ENCODE assay signal across 8 cellular contexts in the genomic region with DNA sequence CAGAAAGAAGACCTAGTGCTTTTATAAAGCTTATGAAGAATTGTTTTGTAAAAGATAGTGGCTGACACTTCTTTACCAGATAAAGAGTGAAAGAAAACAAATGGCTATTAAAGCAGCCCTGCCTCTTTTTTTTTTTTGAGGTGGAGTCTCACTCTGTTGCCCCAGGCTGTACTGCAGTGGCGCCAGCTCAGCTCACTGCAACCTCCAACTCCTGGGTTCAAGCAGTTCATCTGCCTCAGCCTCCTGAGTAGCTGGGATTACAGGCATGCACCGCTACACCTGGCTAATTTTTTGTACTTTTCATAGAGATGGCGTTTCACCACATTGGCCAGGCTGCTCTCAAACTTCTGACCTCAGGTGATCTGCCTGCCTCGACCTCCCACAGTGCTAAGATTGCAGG. TPM values are rescaled to one million over a fixed set of nuclear protein-coding genes. Genes with fewer than 3 reads are reported as not detected.
A peak's percentile ranks its signal among the peaks of the same experiment; 100 is the strongest.
DNase-seq lines count a peak whose midpoint lies in the region; ATAC-seq and FAIRE-seq lines count a peak whose summit lies in the region.

No MANE protein-coding gene starts in this region.

- peaks cover 44% of the 10 kb centered on the region for H3K4me1 ChIP-seq in effector memory CD4-positive, alpha-beta T cell (ENCODE audit: control insufficient read depth, insufficient read depth, low read length, poor library complexity, severe bottlenecking)
- peaks cover 26% of the 10 kb centered on the region for H3K4me1 ChIP-seq in skeletal muscle satellite cell (ENCODE audit: control insufficient read depth, insufficient read depth, low read length)

- ATAC-seq in HG03469 (IDR thresholded peaks at IDR 0.05; ENCODE audit: unreplicated experiment) (no peak), HG02884 (IDR thresholded peaks at IDR 0.05; ENCODE audit: unreplicated experiment) (no peak)

- H3K27ac ChIP-seq in effector memory CD4-positive, alpha-beta T cell (ENCODE audit: insufficient read depth, low read length, poor library complexity, severe bottlenecking), result peak overlapping the region; percentile 54

- H3K36me3 ChIP-seq in effector memory CD4-positive, alpha-beta T cell (ENCODE audit: control insufficient read depth, insufficient read depth, low read length), result peaks cover 49% of the 10 kb centered on the region
- H3K36me3 ChIP-seq in skeletal muscle satellite cell (ENCODE audit: insufficient read depth, low read length), result peaks cover 74% of the 10 kb centered on the region

- peak overlapping the region; percentile 28 for H3K4me2 ChIP-seq in skeletal muscle satellite cell (ENCODE audit: low read length)

- peak; percentile 30 for FAIRE-seq in RCC 7860 (lab: Jason Lieb, UNC)

- DNase-seq in ELR (ENCODE audit: low read depth) (peak; percentile 69), RCC 7860 (ENCODE audit: low spot score) (peak; percentile 49), HPDE6-E6E7 (ENCODE audit: extremely low spot score) (no peak), NCI-H146 treated with DMSO at 0.1 percent for 48 hours (lab: John Stamatoyannopoulos, UW; ENCODE audit: unreplicated experiment) (no peak)
- no peak for DNase-seq in effector memory CD4-positive, alpha-beta T cell

- no peaks in the 10 kb centered on the region for H3K27me3 ChIP-seq in effector memory CD4-positive, alpha-beta T cell (replicated peaks; ENCODE audit: control insufficient read depth, insufficient read depth, low read length, poor library complexity, severe bottlenecking)
- no peaks in the 10 kb centered on the region for H3K27me3 ChIP-seq in skeletal muscle satellite cell (ENCODE audit: control insufficient read depth, insufficient read depth, low read length)

- H3K4me3 ChIP-seq in effector memory CD4-positive, alpha-beta T cell (ENCODE audit: insufficient read depth, low read depth, low read length, poor library complexity, severe bottlenecking), result no peak overlapping the region
- H3K4me3 ChIP-seq in skeletal muscle satellite cell (ENCODE audit: low read length), result no peak overlapping the region

- H3K9me3 ChIP-seq in effector memory CD4-positive, alpha-beta T cell (ENCODE audit: control insufficient read depth, low read length), result no peaks in the 10 kb centered on the region
- H3K9me3 ChIP-seq in skeletal muscle satellite cell (replicated peaks; ENCODE audit: low read length), result no peaks in the 10 kb centered on the region

- peak overlapping the region; percentile 43 for H3K9ac ChIP-seq in skeletal muscle satellite cell (ENCODE audit: low read depth, low read length)

RNA-seq across cellular contexts. Expression of gene ARPC2, which starts 12.9 kb away (rescaled TPM):
- 334 and 397 TPM in 2 replicates for total RNA-seq in skeletal muscle satellite cell (2012; rRNA removed)

RNA-seq across cellular contexts. Expression of gene GPBAR1, which starts 31.0 kb away (rescaled TPM):
- total RNA-seq in skeletal muscle satellite cell (2012; rRNA removed), result under 0.01 and 0.44 TPM in 2 replicates

RNA-seq across cellular contexts. Expression of gene AAMP, which starts 40.1 kb away (rescaled TPM):
- total RNA-seq in skeletal muscle satellite cell (2012; rRNA removed), result 111 and 113 TPM in 2 replicates

RNA-seq across cellular contexts. Expression of gene PNKD, which starts 40.5 kb away (rescaled TPM):
- 20.3 and 22.6 TPM in 2 replicates for total RNA-seq in skeletal muscle satellite cell (2012; rRNA removed)

Comparison
In these comparisons a context has a peak if more than half of its experiments do, and no peak if none do; other contexts are left out.
1. DNase-seq: peak in ELR (single experiment) and RCC 7860 (single experiment); none in effector memory CD4-positive, alpha-beta T cell (0 of 3), HPDE6-E6E7 (single experiment) and NCI-H146 treated with DMSO at 0.1 percent for 48 hours (single experiment).